In the genomic region with DNA sequence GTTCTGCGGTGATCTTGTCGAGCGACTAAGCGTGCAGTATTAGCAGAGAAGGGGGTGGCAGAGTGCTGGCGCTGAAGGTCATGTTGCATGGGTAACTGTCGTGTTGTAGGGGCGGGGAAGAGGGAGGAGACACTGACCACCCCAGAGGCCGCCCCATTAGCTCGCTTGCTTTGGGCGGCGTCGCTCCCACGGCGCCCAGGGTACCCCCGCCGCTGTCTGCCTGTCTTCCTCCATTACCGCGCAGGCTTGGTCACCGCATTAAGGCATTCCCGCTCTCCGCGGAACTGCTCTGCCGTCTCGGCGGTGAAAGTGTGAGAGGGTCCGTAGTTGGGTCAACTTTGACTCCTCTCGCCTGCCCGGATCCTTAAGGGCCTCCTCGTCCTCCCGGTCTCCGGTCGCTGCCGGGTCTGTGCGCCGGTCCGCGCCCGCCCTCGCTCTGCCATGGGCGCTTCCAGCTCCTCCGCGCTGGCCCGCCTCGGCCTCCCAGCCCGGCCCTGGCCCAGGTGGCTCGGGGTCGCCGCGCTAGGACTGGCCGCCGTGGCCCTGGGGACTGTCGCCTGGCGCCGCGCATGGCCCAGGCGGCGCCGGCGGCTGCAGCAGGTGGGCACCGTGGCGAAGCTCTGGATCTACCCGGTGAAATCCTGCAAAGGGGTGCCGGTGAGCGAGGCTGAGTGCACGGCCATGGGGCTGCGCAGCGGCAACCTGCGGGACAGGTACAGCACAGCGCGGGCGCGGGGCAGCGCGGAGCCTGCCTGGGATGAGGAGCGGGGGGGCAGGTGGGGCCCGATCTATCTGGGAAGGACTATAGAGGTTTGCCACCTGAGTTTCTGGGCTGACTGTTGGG, we compare ENCODE assay signal across 8 cellular contexts. TPM values are rescaled to one million over a fixed set of nuclear protein-coding genes. Genes with fewer than 3 reads are reported as not detected.
DNase-seq lines count a peak whose midpoint lies in the region; ATAC-seq and TF ChIP-seq lines count a peak whose summit lies in the region.

Gene MTARC2 (plus strand): TSS at position 232 of the 844 bp plus-strand sequence. CDS start 210 bp downstream, at position 442.

- peak; percentile 90 for ATAC-seq in GM19397 (IDR thresholded peaks at IDR 0.05; ENCODE audit: unreplicated experiment)
- ATAC-seq in HG03520 (IDR thresholded peaks at IDR 0.05; ENCODE audit: unreplicated experiment): peak; percentile 96
- ATAC-seq in PC-3: peak; percentile 93

- H3K27ac ChIP-seq in PC-3 (ENCODE audit: low read length): peak within 1 kb of the TSS; percentile 17
- peak within 1 kb of the TSS; percentile 20 for H3K27ac ChIP-seq in smooth muscle cell (ENCODE audit: low read depth)

- H3K4me1 ChIP-seq in PC-3 (ENCODE audit: insufficient read depth, low read length) (peaks cover 34% of the 10 kb centered on the region), smooth muscle cell (ENCODE audit: low read depth) (peaks cover 12% of the 10 kb centered on the region)

- H3K4me2 ChIP-seq in PC-3 (ENCODE audit: low read length) (peak within 1 kb of the TSS; percentile 83), smooth muscle cell (peak within 1 kb of the TSS; percentile 92)

- H3K4me3 ChIP-seq in PC-3 (ENCODE audit: low read length) (peak within 1 kb of the TSS; percentile 88), smooth muscle cell (peak within 1 kb of the TSS; percentile 80)

- POLR2A ChIA-PET in PC-3 (lab: Charles Lee; ENCODE audit: unreplicated experiment): interaction anchor here (0.6 to 1.3 kb wide), 4 partner anchors 15 to 1817 kb away, joined by 3 to 17 read pairs (median 4); no protein-coding TSS in a partner anchor

- H4K20me1 ChIP-seq in PC-3 (ENCODE audit: low read length) (peaks cover 15% of the 10 kb centered on the region; the same call in 1 of the 2 replicates), smooth muscle cell (ENCODE audit: low read depth) (no peaks in the 10 kb centered on the region)

- no TSS peak for BruUV-seq in PC-3 (replicated peaks; lab: Mats Ljungman, UMichigan)

- no peaks in the 10 kb centered on the region for H3K9me2 ChIP-seq in PC-3 (replicated peaks; ENCODE audit: low read length)

- peak; percentile 78 for DNase-seq in DMS53 (lab: John Stamatoyannopoulos, UW)
- DNase-seq in PC-3: peak; percentile 85
- peak; percentile 43 for DNase-seq in dedifferentiated amniotic fluid mesenchymal stem cell (ENCODE audit: extremely low spot score)
- peak; percentile 82 for DNase-seq in kidney tubule cell (ENCODE audit: low spot score)
- peak; percentile 44 for DNase-seq in smooth muscle cell (lab: John Stamatoyannopoulos, UW; ENCODE audit: unreplicated experiment)
- DNase-seq in inferior parietal cortex (ENCODE audit: extremely low spot score): no peak

- TF ChIP-seq CTCF in PC-3 (conservative IDR thresholded peaks at IDR 0.05; ENCODE audit: low read depth, low read length) (no peak), smooth muscle cell (IDR thresholded peaks at IDR 0.05; ENCODE audit: borderline replicate concordance, insufficient read depth, poor library complexity, severe bottlenecking) (no peak)

- H3K79me2 ChIP-seq in PC-3 (ENCODE audit: low read length) (peaks cover 46% of the 10 kb centered on the region), smooth muscle cell (ENCODE audit: low read depth) (no peaks in the 10 kb centered on the region)

- H3K9ac ChIP-seq in PC-3 (ENCODE audit: low read length) (peak within 1 kb of the TSS; percentile 76), smooth muscle cell (ENCODE audit: low read depth) (peak within 1 kb of the TSS; percentile 33)

- no peaks in the 10 kb centered on the region for H3K27me3 ChIP-seq in PC-3 (ENCODE audit: low read length)
- no peaks in the 10 kb centered on the region for H3K27me3 ChIP-seq in smooth muscle cell (ENCODE audit: low read depth)

- H3K9me3 ChIP-seq in PC-3 (ENCODE audit: low read length): no peaks in the 10 kb centered on the region
- H3K9me3 ChIP-seq in smooth muscle cell (replicated peaks; ENCODE audit: low read depth): no peaks in the 10 kb centered on the region

- H3K36me3 ChIP-seq in PC-3 (ENCODE audit: low read depth, low read length): no peaks in the 10 kb centered on the region
- no peaks in the 10 kb centered on the region for H3K36me3 ChIP-seq in smooth muscle cell (ENCODE audit: low read depth)

- WGBS in smooth muscle cell (ENCODE audit: low lambda C conversion rate): 2% methylated on average over 75 of the region's 76 CpGs

- H2AFZ ChIP-seq in PC-3 (ENCODE audit: low read length): peak within 1 kb of the TSS; percentile 89
- H2AFZ ChIP-seq in smooth muscle cell (ENCODE audit: low read depth): peak within 1 kb of the TSS; percentile 97

- intact Hi-C loops in PC-3 (cut with micrococcal nuclease): loop anchor here (1.0 to 5.0 kb wide), 3 partner anchors 14 to 476 kb away; partner anchors contain the start of genes MTARC1 and RAB3GAP2

- CTCF ChIA-PET in PC-3 (lab: Charles Lee): interaction anchor here (0.6 to 1.7 kb wide), 3 partner anchors 15 to 467 kb away, joined by 5 to 25 read pairs (median 11); no protein-coding TSS in a partner anchor

- H3F3A ChIP-seq in PC-3 (ENCODE audit: low read length, unreplicated experiment) (no peaks in the 10 kb centered on the region), smooth muscle cell (ENCODE audit: low read depth) (no peaks in the 10 kb centered on the region)

RNA-seq across cellular contexts. Expression of gene MTARC2, which starts in this region (rescaled TPM):
- total RNA-seq in PC-3 (2014; rRNA removed) (13.3 and 17.7 TPM in 2 replicates), smooth muscle cell (7.6 and 13.0 TPM in 2 replicates)
- polyA plus RNA-seq in smooth muscle cell: 4.7 and 6.1 TPM in 2 replicates
